16 cellular contexts compared by ENCODE assay signal in the genomic region with DNA sequence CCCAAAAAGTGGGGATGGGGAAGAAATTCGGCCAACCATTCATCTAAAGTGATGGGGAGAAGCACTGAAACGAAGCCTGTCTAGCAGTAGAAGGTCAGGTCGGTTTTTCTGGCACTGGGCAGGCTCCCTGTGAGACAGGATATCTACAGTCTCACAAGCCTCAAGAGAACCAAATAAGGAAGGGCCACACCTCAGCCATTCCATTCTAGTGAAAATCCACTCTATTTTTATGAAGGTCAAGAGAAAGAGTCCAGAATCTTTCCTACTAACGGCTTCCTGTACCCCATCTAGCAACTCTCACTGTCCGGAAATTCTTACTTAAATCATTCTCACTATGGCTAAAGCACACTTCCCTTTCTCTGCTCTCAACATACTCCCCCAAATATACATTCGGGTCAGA.
DNase-seq lines count a peak whose midpoint lies in the region; ATAC-seq and TF ChIP-seq lines count a peak whose summit lies in the region.
"Had no signal": no experiment of that assay in that cellular context is flagged by ENCODE, and none has a peak within 500 bp of the region (broad histone marks: within the 10 kb centered on the region; RNA-seq: fewer than 3 reads in every experiment).

No MANE protein-coding gene starts in this region.

- TF ChIP-seq CTCF in CD14-positive monocyte (IDR thresholded peaks at IDR 0.05), result no peak
- TF ChIP-seq CTCF in RWPE2 (IDR thresholded peaks at IDR 0.05; ENCODE audit: poor library complexity, severe bottlenecking), result no peak
- no peak for TF ChIP-seq CTCF in psoas muscle (IDR thresholded peaks at IDR 0.05)
- no peak for TF ChIP-seq CTCF in activated CD8-positive, alpha-beta T cell treated with anti-CD3 and anti-CD28 coated beads for 36 hours (IDR thresholded peaks at IDR 0.05)
- TF ChIP-seq CTCF in endothelial cell (IDR thresholded peaks at IDR 0.05; ENCODE audit: unreplicated experiment), result no peak

- DNase-seq in CD14-positive monocyte (ENCODE audit: low spot score) (no peak), RWPE2 (ENCODE audit: low spot score) (no peak), Right ventricle myocardium superior (no peak), psoas muscle (no peak), NCI-H146 (lab: John Stamatoyannopoulos, UW) (no peak), endothelial cell (ENCODE audit: low spot score) (no peak)
- DNase-seq in activated CD8-positive, alpha-beta T cell treated with anti-CD3 and anti-CD28 coated beads for 36 hours, result no peak
- DNase-seq: activated CD4-positive, alpha-beta memory T cell treated with anti-CD3 and anti-CD28 coated beads, Interleukin-2, amount 10 ng/mL, durations not matched to agents 7 days and 5 days; GOT3; mammary epithelial cell; NCI-H1930; SHP77 had no signal

- WGBS in psoas muscle, 3 donors, result 64 to 76% (median 65%) methylated on average over 6 of the region's 6 CpGs

- H3K27me3 ChIP-seq in RWPE2 (ENCODE audit: insufficient read depth, poor library complexity, severe bottlenecking) (no peaks in the 10 kb centered on the region), psoas muscle (ENCODE audit: insufficient read depth in 3 of 3, low read length in 2 of 3) (no peaks in the 10 kb centered on the region)
- H3K27me3 ChIP-seq: hepatocyte had no signal

- H3K27me3 Mint-ChIP-seq in CD14-positive monocyte (ENCODE audit: low read depth in 3 of 3), result peaks cover 6% of the 10 kb centered on the region in 3 donors
- H3K27me3 Mint-ChIP-seq in activated CD8-positive, alpha-beta T cell treated with anti-CD3 and anti-CD28 coated beads for 36 hours, result peaks cover 1% of the 10 kb centered on the region
- no peaks in the 10 kb centered on the region for H3K27me3 Mint-ChIP-seq in endothelial cell (ENCODE audit: unreplicated experiment)

- peak; percentile 31; the same call in 1 of the 3 replicates for ATAC-seq in RWPE2 (ENCODE audit: low read depth)
- ATAC-seq in Right ventricle myocardium superior (ENCODE audit: poor library complexity), result peak; percentile 69
- ATAC-seq in psoas muscle, result peak in 2 of 4 donors; percentile 43 to 55
- no peak for ATAC-seq in GM21529 (IDR thresholded peaks at IDR 0.05; ENCODE audit: unreplicated experiment)
- ATAC-seq in activated CD8-positive, alpha-beta T cell treated with anti-CD3 and anti-CD28 coated beads for 36 hours, result no peak

- H3K4me3 ChIP-seq in RWPE2 (ENCODE audit: severe bottlenecking) (no peak overlapping the region), psoas muscle (no peak overlapping the region)
- H3K4me3 ChIP-seq: hepatocyte had no signal

- H3K4me1 Mint-ChIP-seq in CD14-positive monocyte (peaks cover 28% of the 10 kb centered on the region), endothelial cell (ENCODE audit: unreplicated experiment) (peaks cover 20% of the 10 kb centered on the region)
- H3K4me1 Mint-ChIP-seq in activated CD8-positive, alpha-beta T cell treated with anti-CD3 and anti-CD28 coated beads for 36 hours (ENCODE audit: low read depth), result no peaks in the 10 kb centered on the region
- H3K4me1 Mint-ChIP-seq: activated CD4-positive, alpha-beta memory T cell treated with anti-CD3 and anti-CD28 coated beads, Interleukin-2, amount 10 ng/mL, durations not matched to agents 7 days and 5 days had no signal

- H3K4me1 ChIP-seq in RWPE2 (ENCODE audit: insufficient read depth, poor library complexity, severe bottlenecking) (no peaks in the 10 kb centered on the region), psoas muscle (no peaks in the 10 kb centered on the region)

- H3K36me3 ChIP-seq in RWPE2 (ENCODE audit: low read depth) (no peaks in the 10 kb centered on the region), psoas muscle (ENCODE audit: insufficient read depth in 1 of 2, low read depth in 1 of 2) (no peaks in the 10 kb centered on the region)

- peak overlapping the region; percentile 37 to 81 for H3K4me3 Mint-ChIP-seq in CD14-positive monocyte
- H3K4me3 Mint-ChIP-seq in activated CD8-positive, alpha-beta T cell treated with anti-CD3 and anti-CD28 coated beads for 36 hours, result no peak overlapping the region
- no peak overlapping the region for H3K4me3 Mint-ChIP-seq in endothelial cell (ENCODE audit: unreplicated experiment)
- H3K4me3 Mint-ChIP-seq: activated CD4-positive, alpha-beta memory T cell treated with anti-CD3 and anti-CD28 coated beads, Interleukin-2, amount 10 ng/mL, durations not matched to agents 7 days and 5 days; neural crest cell had no signal

- intact Hi-C loops in CD14-positive monocyte (cut with micrococcal nuclease), result loop anchor here in 1 of 2 donors (5.0 kb wide), 1 partner anchor 38 kb away; no protein-coding TSS in a partner anchor
- intact Hi-C loops in Right ventricle myocardium superior (cut with DNase I), result no loop called here
- intact Hi-C loops in psoas muscle (cut with DNase I), result no loop called here
- intact Hi-C loops in activated CD8-positive, alpha-beta T cell treated with anti-CD3 and anti-CD28 coated beads for 36 hours (cut with micrococcal nuclease), result no loop called here

- CTCF ChIA-PET in activated CD8-positive, alpha-beta T cell treated with anti-CD3 and anti-CD28 coated beads for 36 hours (lab: Charles Lee), result no interaction called here

- peaks cover 0 to 3% (median 0%) of the 10 kb centered on the region in 7 donors for H3K9me3 Mint-ChIP-seq in CD14-positive monocyte
- no peaks in the 10 kb centered on the region for H3K9me3 Mint-ChIP-seq in activated CD8-positive, alpha-beta T cell treated with anti-CD3 and anti-CD28 coated beads for 36 hours
- no peaks in the 10 kb centered on the region for H3K9me3 Mint-ChIP-seq in endothelial cell (ENCODE audit: unreplicated experiment)
- H3K9me3 Mint-ChIP-seq: activated CD4-positive, alpha-beta memory T cell treated with anti-CD3 and anti-CD28 coated beads, Interleukin-2, amount 10 ng/mL, durations not matched to agents 7 days and 5 days; neural crest cell had no signal

- POLR2A ChIA-PET in activated CD8-positive, alpha-beta T cell treated with anti-CD3 and anti-CD28 coated beads for 36 hours (lab: Charles Lee), result no interaction called here

- H3K27ac Mint-ChIP-seq in CD14-positive monocyte (peak overlapping the region in 3 of 7 donors; percentile 25 to 82 (median 63)), endothelial cell (ENCODE audit: unreplicated experiment) (no peak overlapping the region)
- H3K27ac Mint-ChIP-seq in activated CD8-positive, alpha-beta T cell treated with anti-CD3 and anti-CD28 coated beads for 36 hours, result no peak overlapping the region
- H3K27ac Mint-ChIP-seq: activated CD4-positive, alpha-beta memory T cell treated with anti-CD3 and anti-CD28 coated beads, Interleukin-2, amount 10 ng/mL, durations not matched to agents 7 days and 5 days had no signal

- H3K9me3 ChIP-seq in RWPE2 (ENCODE audit: severe bottlenecking) (no peaks in the 10 kb centered on the region), psoas muscle (no peaks in the 10 kb centered on the region)

- H3K36me3 Mint-ChIP-seq in CD14-positive monocyte (no peaks in the 10 kb centered on the region), endothelial cell (ENCODE audit: low read depth, unreplicated experiment) (peaks cover 15% of the 10 kb centered on the region)
- H3K36me3 Mint-ChIP-seq in activated CD8-positive, alpha-beta T cell treated with anti-CD3 and anti-CD28 coated beads for 36 hours (ENCODE audit: low read depth), result no peaks in the 10 kb centered on the region

- H3K27ac ChIP-seq in RWPE2 (ENCODE audit: poor library complexity, severe bottlenecking) (no peak overlapping the region), psoas muscle (peak overlapping the region; percentile 65)
- H3K27ac ChIP-seq: hepatocyte, KMS-11 had no signal

Comparison
In these comparisons a context has a peak if more than half of its experiments do, and no peak if none do; other contexts are left out.
1. H3K4me3 Mint-ChIP-seq: peak in CD14-positive monocyte (2 of 2); none in activated CD8-positive, alpha-beta T cell treated with anti-CD3 and anti-CD28 coated beads for 36 hours (single experiment) and endothelial cell (single experiment).
2. ATAC-seq: peak in RWPE2 (single experiment) and Right ventricle myocardium superior (single experiment); none in GM21529 (single experiment) and activated CD8-positive, alpha-beta T cell treated with anti-CD3 and anti-CD28 coated beads for 36 hours (single experiment).